ENCODE assay signal across 8 cellular contexts in the genomic region with DNA sequence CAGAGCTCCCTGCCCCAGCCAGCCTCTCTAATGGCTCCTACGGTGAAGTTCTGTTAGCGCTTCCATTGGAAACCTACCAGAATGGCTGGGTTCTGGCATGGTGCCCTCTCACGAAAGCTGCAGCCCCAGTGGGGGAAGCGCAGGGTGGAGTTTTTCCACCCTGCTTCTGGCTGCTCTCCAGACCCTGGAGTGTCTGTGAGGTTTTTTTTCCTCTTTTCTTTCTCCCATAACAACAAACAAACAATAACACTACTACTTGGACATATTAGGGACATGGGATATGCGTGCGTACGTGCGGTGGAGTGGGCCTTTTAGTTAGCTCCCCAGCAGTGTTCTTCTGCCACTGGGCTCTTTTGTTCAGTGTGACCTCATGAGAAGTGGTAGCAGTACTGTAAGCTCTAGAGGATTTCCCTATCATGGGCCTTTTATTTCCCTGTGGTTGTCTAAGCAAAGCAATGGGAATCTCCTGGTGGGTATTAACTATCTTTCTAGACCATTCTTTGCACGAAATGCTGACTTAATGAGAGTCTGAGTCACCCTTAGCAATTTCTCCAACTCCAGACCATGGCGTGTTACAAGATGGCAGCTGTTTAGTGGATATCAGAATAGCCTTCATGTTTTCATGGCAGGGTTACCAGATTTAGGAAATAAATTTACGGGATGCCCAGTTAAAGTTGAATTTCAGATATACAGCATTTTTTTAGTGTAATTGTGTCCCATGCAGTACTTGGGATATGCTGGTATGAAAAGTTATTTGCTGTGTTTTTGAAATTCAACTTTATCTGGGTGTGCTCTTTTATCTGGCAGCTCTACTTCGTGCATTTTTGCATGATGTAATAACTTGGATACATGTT.
A peak's percentile ranks its signal among the peaks of the same experiment; 100 is the strongest.
DNase-seq lines count a peak whose midpoint lies in the region; ATAC-seq, FAIRE-seq and TF ChIP-seq lines count a peak whose summit lies in the region.

No MANE protein-coding gene starts in this region.

- H3K27ac ChIP-seq in parathyroid adenoma: peak overlapping the region; percentile 48

- peak overlapping the region; percentile 10 for H3K4me2 ChIP-seq in parathyroid adenoma (ENCODE audit: low read length)

- DNase-seq in DMS153 treated with DMSO at 0.1 percent for 48 hours (lab: John Stamatoyannopoulos, UW; ENCODE audit: unreplicated experiment): peak; percentile 92
- peak; percentile 84 for DNase-seq in RCC 7860 (ENCODE audit: low spot score)
- peak; percentile 93 for DNase-seq in fibroblast of peridontal ligament (ENCODE audit: extremely low read depth)
- DNase-seq in GM10266 (ENCODE audit: extremely low spot score): no peak
- DNase-seq in NCI-H1694 treated with DMSO at 0.1 percent for 48 hours (lab: John Stamatoyannopoulos, UW): no peak

- no peaks in the 10 kb centered on the region for H3K9me3 ChIP-seq in parathyroid adenoma (ENCODE audit: control insufficient read depth, low read length)

- H3K4me1 ChIP-seq in parathyroid adenoma: peaks cover 14% of the 10 kb centered on the region

- no peaks in the 10 kb centered on the region for H3K27me3 ChIP-seq in parathyroid adenoma (ENCODE audit: control insufficient read depth, insufficient read depth, low read length)

- H3K36me3 ChIP-seq in parathyroid adenoma (ENCODE audit: control insufficient read depth, insufficient read depth, low read length): no peaks in the 10 kb centered on the region

- H3K9ac ChIP-seq in parathyroid adenoma: no peak overlapping the region

- FAIRE-seq in RCC 7860 (lab: Jason Lieb, UNC): peak; percentile 80

- TF ChIP-seq CTCF in parathyroid adenoma (IDR thresholded peaks at IDR 0.05) (no peak), GM10266 (IDR thresholded peaks at IDR 0.05; ENCODE audit: control insufficient read depth, insufficient read depth, low read depth, missing control alignments) (no peak)

- peaks cover 29% of the 10 kb centered on the region for H3K79me2 ChIP-seq in parathyroid adenoma

- ATAC-seq in HG02588 (IDR thresholded peaks at IDR 0.05; ENCODE audit: unreplicated experiment) (no peak), HG03108 (IDR thresholded peaks at IDR 0.05; ENCODE audit: unreplicated experiment) (no peak)

- H2AFZ ChIP-seq in parathyroid adenoma: peak overlapping the region; percentile 13

- no peak overlapping the region for H3K4me3 ChIP-seq in parathyroid adenoma (ENCODE audit: low read depth, low read length)

Comparison
In these comparisons a context has a peak if more than half of its experiments do, and no peak if none do; other contexts are left out.
1. DNase-seq: peak in DMS153 treated with DMSO at 0.1 percent for 48 hours (single experiment), RCC 7860 (single experiment) and fibroblast of peridontal ligament (single experiment); none in GM10266 (single experiment) and NCI-H1694 treated with DMSO at 0.1 percent for 48 hours (single experiment).